Comparison of ENCODE assay signal across 21 cellular contexts in genomic region chr4:8379281-8379680, GRCh38.
"Had no signal": no experiment of that assay in that cellular context is flagged by ENCODE, and none has a peak within 500 bp of the region (broad histone marks: within the 10 kb centered on the region; RNA-seq: fewer than 3 reads in every experiment).

No MANE protein-coding gene starts in this region.

- H3K4me3 ChIP-seq: MG63, SJSA1 had no signal

- DNase-seq: activated CD4-positive, alpha-beta T cell treated with anti-CD3 and anti-CD28 coated beads for 4 hours; activated CD8-positive, alpha-beta memory T cell treated with anti-CD3 and anti-CD28 coated beads, Interleukin-2, amount 10 ng/mL, durations not matched to agents 7 days and 5 days; activated effector memory CD4-positive, alpha-beta T cell treated with Interleukin-2 at 50 U/mL for 16 hours; activated naive CD4-positive, alpha-beta T cell; activated T-cell treated with anti-CD3 and anti-CD28 coated beads, Interleukin-2, amount 50 U/mL, for 24 hours; MG63; MV-4-11; NCI-H1092 treated with DMSO at 0.1 percent for 48 hours; NCI-H1417 treated with DMSO at 0.1 percent for 48 hours; NCI-H1694; NCI-H2029; NCI-H345; NCI-H510A; NCI-H526 treated with DMSO at 0.1 percent for 48 hours; NCI-H82; OCI-M1; RPMI8226; SHP77 had no signal

- H3K4me1 ChIP-seq: SJSA1 had no signal

- H3K36me3 ChIP-seq: MG63, SJSA1 had no signal

- H3K27me3 ChIP-seq: MG63, SJSA1 had no signal

- H3K9me3 ChIP-seq: MG63, SJSA1 had no signal

- H3K27ac ChIP-seq: SJSA1 had no signal

- ATAC-seq: activated CD4-positive, CD25-positive, alpha-beta regulatory T cell treated with anti-CD3 and anti-CD28 coated beads, Interleukin-2, amount 50 U/mL, for 24 hours; activated CD8-positive, alpha-beta memory T cell treated with anti-CD3 and anti-CD28 coated beads, Interleukin-2, amount 10 ng/mL, durations not matched to agents 7 days and 5 days; Panc1 had no signal
